ENCODE assay signal across 11 cellular contexts in the genomic region with DNA sequence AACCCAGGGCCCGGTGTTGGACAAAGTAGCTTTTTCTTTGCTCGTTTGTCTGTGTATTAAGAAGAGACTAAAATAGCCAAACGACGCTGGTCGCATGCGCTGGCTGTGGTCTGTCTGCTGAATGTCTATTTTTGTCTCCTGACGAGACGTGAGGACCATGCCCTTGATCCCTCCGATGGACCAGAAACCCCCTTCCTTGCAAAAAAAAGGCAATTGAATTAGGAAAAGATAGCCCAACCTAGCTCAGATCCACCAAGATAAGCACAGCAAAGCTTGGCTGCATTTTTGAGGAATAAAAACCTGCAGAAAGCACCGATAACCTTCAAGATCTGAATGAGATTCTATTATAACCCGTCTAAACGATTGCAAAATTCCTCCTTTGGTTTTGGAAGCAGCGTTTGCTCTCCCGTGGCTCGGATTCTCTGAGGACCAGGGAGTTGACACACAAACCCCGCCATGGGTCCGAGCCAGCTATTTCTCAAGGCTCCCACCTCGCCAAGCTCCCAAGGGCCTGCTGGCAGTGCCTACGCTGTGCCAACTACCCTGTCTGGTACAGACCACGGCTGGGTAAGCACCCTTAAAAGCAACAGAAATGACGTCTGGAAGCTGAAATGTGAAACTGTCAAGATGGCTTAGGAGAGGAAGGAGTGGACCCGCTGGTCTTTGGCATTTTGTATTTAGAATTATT. TPM values are rescaled to one million over a fixed set of nuclear protein-coding genes. Genes with fewer than 3 reads are reported as not detected.
DNase-seq lines count a peak whose midpoint lies in the region; ATAC-seq and TF ChIP-seq lines count a peak whose summit lies in the region.
"Had no signal": no experiment of that assay in that cellular context is flagged by ENCODE, and none has a peak within 500 bp of the region (broad histone marks: within the 10 kb centered on the region; RNA-seq: fewer than 3 reads in every experiment).

No MANE protein-coding gene starts in this region.

- no peak overlapping the region for H3K23ac ChIP-seq in mesendoderm (ENCODE audit: low read length)

- ATAC-seq in HG03571 (IDR thresholded peaks at IDR 0.05; ENCODE audit: unreplicated experiment), result no peak
- ATAC-seq in HG03095 (IDR thresholded peaks at IDR 0.05; ENCODE audit: unreplicated experiment), result no peak

- H3K27me3 ChIP-seq in AG04450 (ENCODE audit: control insufficient read depth, insufficient read depth, low read length) (no peaks in the 10 kb centered on the region), mesendoderm (ENCODE audit: insufficient read depth, low read length, poor library complexity) (no peaks in the 10 kb centered on the region)
- H3K27me3 ChIP-seq: colonic mucosa had no signal

- no peaks in the 10 kb centered on the region for H3K79me2 ChIP-seq in mesendoderm (ENCODE audit: control insufficient read depth, insufficient read depth, low read length)

- H3K4me3 ChIP-seq in AG04450 (ENCODE audit: low read depth, low read length), result peak overlapping the region; percentile 21; the same call in 1 of the 2 replicates
- H3K4me3 ChIP-seq in mesendoderm (ENCODE audit: low read length), result no peak overlapping the region
- H3K4me3 ChIP-seq: colonic mucosa had no signal

- H3K4me2 ChIP-seq in mesendoderm (ENCODE audit: low read length), result no peak overlapping the region

- DNase-seq in AG04450 (ENCODE audit: low read depth, low spot score) (no peak), NCI-H1694 (lab: John Stamatoyannopoulos, UW) (peak; percentile 55), mesendoderm (no peak), amniotic stem cell (lab: John Stamatoyannopoulos, UW) (no peak), middle frontal gyrus (ENCODE audit: extremely low spot score, low spot score) (no peak)
- DNase-seq: colonic mucosa, COR-L47 had no signal

- no peak overlapping the region for H2BK5ac ChIP-seq in mesendoderm (ENCODE audit: low read length)

- H3K4me1 ChIP-seq in mesendoderm (ENCODE audit: control insufficient read depth, low read depth, low read length), result peaks cover 23% of the 10 kb centered on the region
- H3K4me1 ChIP-seq: colonic mucosa had no signal

- CTCF ChIA-PET in AG04450 (lab: Charles Lee), result interaction anchor here (0.5 kb wide), 1 partner anchor 197 kb away, joined by 3 read pairs; no protein-coding TSS in a partner anchor

- no peak for TF ChIP-seq CTCF in AG04450 (IDR thresholded peaks at IDR 0.05; ENCODE audit: low read depth, low read length)

- H3K27ac ChIP-seq in AG04450 (ENCODE audit: low read depth, low read length) (peak overlapping the region; percentile 1), cingulate gyrus (ENCODE audit: low read depth, low read length) (peak overlapping the region; percentile 60), mesendoderm (ENCODE audit: low read depth, low read length) (no peak overlapping the region)
- H3K27ac ChIP-seq: colonic mucosa, VCaP had no signal

- POLR2A ChIA-PET in AG04450 (lab: Yijun Ruan, JAX), result interaction anchor here (1.3 kb wide), 1 partner anchor 17 kb away, joined by 3 read pairs; no protein-coding TSS in a partner anchor

- H3K18ac ChIP-seq in mesendoderm (ENCODE audit: low read length), result no peak overlapping the region

- no peak overlapping the region for H4K8ac ChIP-seq in mesendoderm (ENCODE audit: low read depth, low read length)

- H3K9me3 ChIP-seq in AG04450 (ENCODE audit: control insufficient read depth, insufficient read depth, low read length), result no peaks in the 10 kb centered on the region
- H3K9me3 ChIP-seq: colonic mucosa had no signal

- no peak overlapping the region for H2BK120ac ChIP-seq in mesendoderm (ENCODE audit: low read depth, low read length)

- no peak overlapping the region for H2BK15ac ChIP-seq in mesendoderm (replicated peaks; ENCODE audit: low read depth)

- no peak overlapping the region for H4K5ac ChIP-seq in mesendoderm (ENCODE audit: low read length)

- peak overlapping the region; percentile 4 for H3K56ac ChIP-seq in mesendoderm (ENCODE audit: low read length)

- no peak overlapping the region for H3K4ac ChIP-seq in mesendoderm (ENCODE audit: low read depth, low read length)

- no peak overlapping the region for H2AK5ac ChIP-seq in mesendoderm (ENCODE audit: low read length)

- no peaks in the 10 kb centered on the region for H3K36me3 ChIP-seq in mesendoderm (ENCODE audit: control insufficient read depth, insufficient read depth, low read length)
- H3K36me3 ChIP-seq: colonic mucosa had no signal

- no peak overlapping the region for H3K9ac ChIP-seq in mesendoderm (ENCODE audit: low read length)

- no CpG with 5 or more reads among the region's 22 CpGs for WGBS in mesendoderm (ENCODE audit: extremely low coverage, insufficient coverage, low lambda C conversion rate)

- no peaks in the 10 kb centered on the region for H3K79me1 ChIP-seq in mesendoderm (ENCODE audit: low read length)

RNA-seq across cellular contexts. Expression of a gene that starts 17.7 kb away (rescaled TPM):
- 30.8 and 50.7 TPM in 2 replicates for polyA plus RNA-seq in AG04450 (2011; rRNA removed)
- 23.1 and 24.5 TPM in 2 replicates for polyA minus RNA-seq in AG04450 (2011; rRNA and poly(A)+ RNA removed)
- 98.9 TPM for polyA plus RNA-seq in mesendoderm (2013, experiment 1 of 2)
- 97.0 TPM for polyA plus RNA-seq in mesendoderm (2013, experiment 2 of 2)

RNA-seq across cellular contexts. Expression of a gene that starts 55.3 kb away (rescaled TPM):
- polyA plus RNA-seq in AG04450 (2011; rRNA removed), result 6.8 and 8.9 TPM in 2 replicates
- polyA minus RNA-seq in AG04450 (2011; rRNA and poly(A)+ RNA removed), result 8.1 and 9.9 TPM in 2 replicates
- 3.1 TPM for polyA plus RNA-seq in mesendoderm (2013, experiment 1 of 2)
- 2.8 TPM for polyA plus RNA-seq in mesendoderm (2013, experiment 2 of 2)

RNA-seq across cellular contexts. Expression of a gene that starts 58.7 kb away (rescaled TPM):
- 6.2 and 9.8 TPM in 2 replicates for polyA plus RNA-seq in AG04450 (2011; rRNA removed)
- polyA minus RNA-seq in AG04450 (2011; rRNA and poly(A)+ RNA removed), result 5.3 and 6.2 TPM in 2 replicates
- polyA plus RNA-seq in mesendoderm (2013, experiment 1 of 2), result 18.2 TPM
- polyA plus RNA-seq in mesendoderm (2013, experiment 2 of 2), result 18.3 TPM
